ENCODE assay signal across 31 cellular contexts in the genomic region with DNA sequence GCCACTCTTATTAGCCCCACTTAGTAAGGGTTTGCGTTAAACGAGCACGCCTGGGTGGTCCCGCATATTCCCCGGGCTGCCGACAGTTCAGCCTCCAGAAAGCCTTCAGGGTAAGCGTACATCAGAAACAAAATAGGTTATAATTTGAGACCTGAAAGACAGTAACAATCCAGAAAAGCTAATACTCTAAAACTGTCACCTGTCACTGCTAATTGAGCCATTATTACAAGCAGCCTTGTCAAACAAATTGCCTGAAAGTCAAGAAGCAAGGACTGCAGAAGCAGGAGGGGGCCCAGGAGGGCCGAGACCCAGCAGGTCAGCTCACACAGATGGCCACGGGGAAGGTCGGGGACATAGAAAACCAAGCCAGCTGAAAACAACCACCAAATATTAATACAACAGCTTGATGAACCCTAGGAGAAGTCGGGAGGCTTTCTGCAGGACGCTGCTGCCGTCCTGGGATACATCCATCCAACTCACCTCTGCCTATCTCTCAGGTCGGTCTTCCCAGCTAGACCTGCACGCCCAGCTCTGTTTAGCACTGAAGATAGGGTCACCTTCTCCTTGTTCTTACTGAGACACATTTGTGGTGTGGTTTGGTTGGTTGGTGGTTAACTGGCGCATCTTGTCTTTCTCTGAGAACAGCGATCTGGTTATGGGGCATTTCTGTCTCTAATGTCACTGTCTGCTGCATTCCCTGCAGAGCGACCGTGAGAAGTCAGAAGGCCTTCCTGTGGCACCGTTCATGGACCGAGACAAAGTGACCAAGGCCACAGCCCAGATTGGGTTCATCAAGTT.
"Had no signal": no experiment of that assay in that cellular context is flagged by ENCODE, and none has a peak within 500 bp of the region (broad histone marks: within the 10 kb centered on the region; RNA-seq: fewer than 3 reads in every experiment).

No MANE protein-coding gene starts in this region.

- H3K4me1 ChIP-seq: adrenal gland, ascending aorta, gastrocnemius medialis, right atrium auricular region, stomach, thyroid gland had no signal

- H3K27ac Mint-ChIP-seq: activated CD4-positive, alpha-beta T cell treated with anti-CD3 and anti-CD28 coated beads, Interleukin-2, amount 10 ng/mL, durations not matched to agents 7 days and 5 days; activated CD8-positive, alpha-beta T cell treated with anti-CD3 and anti-CD28 coated beads for 36 hours; activated naive CD8-positive, alpha-beta T cell treated with anti-CD3 and anti-CD28 coated beads for 36 hours; stimulated activated naive B cell treated with anti-CD40 and anti-IgM and Interleukin-4, amounts not matched to agents 10 μg/mL and 1 μg/mL and 100 μg/mL, for 72 hours; T-helper 1 cell treated with Interleukin-12 subunit alpha and Interleukin-12 subunit beta and Interleukin-4 antibody, amounts not matched to agents 30 μg/mL and 1 μg/mL, for 36 hours had no signal

- H3K36me3 ChIP-seq: ascending aorta, gastrocnemius medialis, right atrium auricular region had no signal

- H3K9me3 ChIP-seq: adrenal gland, ascending aorta, gastrocnemius medialis, right atrium auricular region, stomach, thyroid gland had no signal

- H3K27ac ChIP-seq: adrenal gland, ascending aorta, cardiac muscle cell, coronary artery, dorsolateral prefrontal cortex, gastrocnemius medialis, right atrium auricular region, stomach, thyroid gland had no signal

- DNase-seq: activated CD4-positive, alpha-beta T cell treated with anti-CD3 and anti-CD28 coated beads for 1 hour; activated CD4-positive, alpha-beta T cell treated with anti-CD3 and anti-CD28 coated beads, Interleukin-2, amount 10 ng/mL, durations not matched to agents 7 days and 5 days; activated CD8-positive, alpha-beta T cell treated with anti-CD3 and anti-CD28 coated beads for 36 hours; activated effector memory CD4-positive, alpha-beta T cell treated with Interleukin-2 at 50 U/mL for 16 hours; activated naive CD4-positive, alpha-beta T cell treated with Interleukin-2 at 50 U/mL for 16 hours; activated naive CD8-positive, alpha-beta T cell treated with anti-CD3 and anti-CD28 coated beads for 36 hours; activated T-cell treated with anti-CD3 and anti-CD28 coated beads for 4 hours; adrenal gland; dorsolateral prefrontal cortex; effector memory CD4-positive, alpha-beta T cell; erythroblast; gastrocnemius medialis; glutamatergic neuron; islet precursor cell; left cardiac atrium; mammary epithelial cell; occipital lobe; stimulated activated CD4-positive, alpha-beta T cell treated with anti-CD3 and anti-CD28 coated beads, Interleukin-1b, Interleukin-23, amount 100 ng/mL, for 48 hours; stimulated activated CD4-positive, alpha-beta T cell treated with anti-CD3 and anti-CD28 coated beads, Interleukin-4, amount 100 ng/mL, for 4 hours; stimulated activated naive B cell treated with anti-CD40 and anti-IgM and Interleukin-4, amounts not matched to agents 10 μg/mL and 1 μg/mL and 100 μg/mL, for 72 hours; stomach; T-helper 9 cell; thyroid gland had no signal

- ATAC-seq: activated CD8-positive, alpha-beta T cell treated with anti-CD3 and anti-CD28 coated beads for 36 hours; gastrocnemius medialis; left cardiac atrium; stimulated activated naive B cell treated with anti-CD40 and anti-IgM and Interleukin-4, amounts not matched to agents 10 μg/mL and 1 μg/mL and 100 μg/mL, for 72 hours had no signal

- H3K4me3 ChIP-seq: adrenal gland, ascending aorta, cardiac muscle cell, coronary artery, dorsolateral prefrontal cortex, gastrocnemius medialis, right atrium auricular region, smooth muscle cell, stomach, thyroid gland had no signal

- H3K4me1 Mint-ChIP-seq: activated naive CD8-positive, alpha-beta T cell treated with anti-CD3 and anti-CD28 coated beads for 36 hours; brain; neural crest cell; stimulated activated naive B cell treated with anti-CD40 and anti-IgM and Interleukin-4, amounts not matched to agents 10 μg/mL and 1 μg/mL and 100 μg/mL, for 72 hours had no signal

- H3K4me3 Mint-ChIP-seq: activated CD4-positive, alpha-beta T cell treated with anti-CD3 and anti-CD28 coated beads, Interleukin-2, amount 10 ng/mL, durations not matched to agents 7 days and 5 days; activated CD8-positive, alpha-beta T cell treated with anti-CD3 and anti-CD28 coated beads for 36 hours; activated naive CD8-positive, alpha-beta T cell treated with anti-CD3 and anti-CD28 coated beads for 36 hours; brain; neural crest cell; stimulated activated naive B cell treated with anti-CD40 and anti-IgM and Interleukin-4, amounts not matched to agents 10 μg/mL and 1 μg/mL and 100 μg/mL, for 72 hours; T-helper 1 cell treated with Interleukin-12 subunit alpha and Interleukin-12 subunit beta and Interleukin-4 antibody, amounts not matched to agents 30 μg/mL and 1 μg/mL, for 36 hours had no signal

- H3K9me3 Mint-ChIP-seq: activated CD4-positive, alpha-beta T cell treated with anti-CD3 and anti-CD28 coated beads, Interleukin-2, amount 10 ng/mL, durations not matched to agents 7 days and 5 days; activated CD8-positive, alpha-beta T cell treated with anti-CD3 and anti-CD28 coated beads for 36 hours; activated naive CD8-positive, alpha-beta T cell treated with anti-CD3 and anti-CD28 coated beads for 36 hours; brain; neural crest cell; stimulated activated naive B cell treated with anti-CD40 and anti-IgM and Interleukin-4, amounts not matched to agents 10 μg/mL and 1 μg/mL and 100 μg/mL, for 72 hours; T-helper 1 cell treated with Interleukin-12 subunit alpha and Interleukin-12 subunit beta and Interleukin-4 antibody, amounts not matched to agents 30 μg/mL and 1 μg/mL, for 36 hours had no signal

- H3K27me3 ChIP-seq: adrenal gland, ascending aorta, cardiac muscle cell, dorsolateral prefrontal cortex, gastrocnemius medialis, right atrium auricular region, stomach, thyroid gland had no signal

- H3K4me2 ChIP-seq: smooth muscle cell had no signal

- H3K27me3 Mint-ChIP-seq: activated CD4-positive, alpha-beta T cell treated with anti-CD3 and anti-CD28 coated beads, Interleukin-2, amount 10 ng/mL, durations not matched to agents 7 days and 5 days; activated CD8-positive, alpha-beta T cell treated with anti-CD3 and anti-CD28 coated beads for 36 hours; activated naive CD8-positive, alpha-beta T cell treated with anti-CD3 and anti-CD28 coated beads for 36 hours; brain; stimulated activated naive B cell treated with anti-CD40 and anti-IgM and Interleukin-4, amounts not matched to agents 10 μg/mL and 1 μg/mL and 100 μg/mL, for 72 hours had no signal
